Comparison of ENCODE assay signal across 8 cellular contexts in the genomic region with DNA sequence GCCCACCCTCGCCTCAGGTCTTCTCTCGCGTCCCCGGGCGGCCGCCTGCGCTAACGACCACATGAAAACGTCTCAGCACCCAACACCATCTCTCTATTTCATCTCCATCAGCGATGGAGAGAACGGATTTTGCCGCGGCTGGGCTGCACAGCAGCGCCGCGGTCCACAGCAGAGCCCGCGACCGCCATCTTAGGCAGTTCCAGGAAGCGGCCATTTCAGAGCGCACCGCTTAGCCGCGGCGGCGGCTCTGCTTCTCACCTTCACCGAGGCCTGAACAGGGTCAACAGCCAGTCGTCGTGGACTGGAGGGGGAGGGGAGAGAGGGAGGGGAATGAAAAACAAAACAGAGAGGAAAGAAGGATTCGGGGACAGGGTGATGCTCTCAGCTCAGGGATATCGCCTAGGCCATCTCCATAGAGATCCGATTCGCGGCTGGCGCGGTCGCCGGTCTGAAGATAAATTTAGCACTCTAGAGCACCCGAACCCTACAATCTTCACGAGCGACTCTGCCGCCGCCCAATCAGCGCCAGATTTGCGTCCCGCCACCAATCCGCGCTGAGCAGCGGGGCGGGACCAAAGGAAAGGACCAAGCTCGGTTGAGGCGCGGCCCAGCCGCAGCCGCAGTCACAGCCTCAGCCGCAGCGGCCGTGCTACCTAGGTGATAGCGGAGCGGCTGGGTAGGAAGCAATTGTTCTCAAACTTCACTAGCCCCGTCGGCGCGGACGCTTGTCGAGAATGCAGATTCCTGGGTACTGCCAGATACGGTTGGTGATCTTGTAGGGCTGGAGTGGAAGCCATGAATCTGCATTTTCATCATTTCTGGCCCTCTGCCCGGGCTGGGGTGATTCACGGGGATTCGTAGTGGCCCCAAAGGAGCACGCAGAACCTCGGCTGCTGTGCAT. TPM values are rescaled to one million over a fixed set of nuclear protein-coding genes. Genes with fewer than 3 reads are reported as not detected.
DNase-seq lines count a peak whose midpoint lies in the region; ATAC-seq and TF ChIP-seq lines count a peak whose summit lies in the region.

A gene (minus strand): TSS at position 450 of the 901 bp plus-strand sequence. CDS start 3,108 bp downstream, outside the sequence.

- H3K36me3 Mint-ChIP-seq in CD4-positive, CD25-positive, alpha-beta regulatory T cell = peaks cover 19% of the 10 kb centered on the region
- H3K36me3 Mint-ChIP-seq in activated CD4-positive, alpha-beta memory T cell treated with anti-CD3 and anti-CD28 coated beads for 36 hours = peaks cover 30% of the 10 kb centered on the region

- H3K4me1 ChIP-seq in CD4-positive, CD25-positive, alpha-beta regulatory T cell (ENCODE audit: control insufficient read depth, insufficient read depth, low read length, poor library complexity, severe bottlenecking) = peaks cover 33% of the 10 kb centered on the region
- H3K4me1 ChIP-seq in right lobe of liver = peaks cover 0 to 17% (median 4%) of the 10 kb centered on the region in 4 donors

- H3K9me3 Mint-ChIP-seq in CD4-positive, CD25-positive, alpha-beta regulatory T cell = peaks cover 0 to 2% (median 0%) of the 10 kb centered on the region in 7 donors
- H3K9me3 Mint-ChIP-seq in activated CD4-positive, alpha-beta memory T cell treated with anti-CD3 and anti-CD28 coated beads for 36 hours = no peaks in the 10 kb centered on the region

- intact Hi-C loops in activated CD4-positive, alpha-beta memory T cell treated with anti-CD3 and anti-CD28 coated beads for 36 hours (cut with micrococcal nuclease) = loop anchor here (1.0 to 5.0 kb wide), 6 partner anchors 49 to 1397 kb away; a partner anchor contains a TSS
- intact Hi-C loops in dorsolateral prefrontal cortex (cut with DNase I) (loop anchor here (1.0 to 5.0 kb wide), 5 partner anchors 49 to 107 kb away; a partner anchor contains a TSS), right lobe of liver (cut with DNase I) (no loop called here)

- peak; percentile 97 for TF ChIP-seq POLR2A in right lobe of liver (IDR thresholded peaks at IDR 0.05)

- under 1% methylated on average over 48 of the region's 72 CpGs for WGBS in right lobe of liver (ENCODE audit: insufficient coverage, low coverage, low lambda C conversion rate, missing lambda C conversion rate)

- H3K27ac Mint-ChIP-seq in CD4-positive, CD25-positive, alpha-beta regulatory T cell = peak within 1 kb of the TSS; percentile 99 to 100 (median 100)
- H3K27ac Mint-ChIP-seq in activated CD4-positive, alpha-beta memory T cell treated with anti-CD3 and anti-CD28 coated beads for 36 hours = peak within 1 kb of the TSS; percentile 99

- peak in 24 of 56 donors; percentile 6 to 41 (median 20) for TF ChIP-seq CTCF in dorsolateral prefrontal cortex (IDR thresholded peaks at IDR 0.05 in 54 of 56, conservative IDR thresholded peaks at IDR 0.05 in 2 of 56; ENCODE audit: low read depth in 1 of 56, partially characterized antibody in 56 of 56)
- no peak for TF ChIP-seq CTCF in right lobe of liver (IDR thresholded peaks at IDR 0.05)

- H3K27ac ChIP-seq in CD4-positive, CD25-positive, alpha-beta regulatory T cell (ENCODE audit: insufficient read depth, low read length, poor library complexity, severe bottlenecking) = peak within 1 kb of the TSS; percentile 96
- H3K27ac ChIP-seq in dorsolateral prefrontal cortex (peak within 1 kb of the TSS; percentile 94 to 100 (median 99)), right lobe of liver (peak within 1 kb of the TSS; percentile 82 to 97 (median 89))

- peaks cover 27% of the 10 kb centered on the region for H3K36me3 ChIP-seq in CD4-positive, CD25-positive, alpha-beta regulatory T cell (ENCODE audit: control insufficient read depth, insufficient read depth, low read length)
- H3K36me3 ChIP-seq in right lobe of liver = peaks cover 0 to 24% (median 9%) of the 10 kb centered on the region in 4 donors

- POLR2A ChIA-PET in activated CD4-positive, alpha-beta memory T cell treated with anti-CD3 and anti-CD28 coated beads for 36 hours (lab: Charles Lee) = interaction anchor here (0.7 to 7.6 kb wide), 15 partner anchors 9 to 985 kb away, joined by 3 to 156 read pairs (median 4); a partner anchor contains a TSS

- H3K4me3 Mint-ChIP-seq in CD4-positive, CD25-positive, alpha-beta regulatory T cell = peak within 1 kb of the TSS; percentile 97 to 100 (median 100)
- peak within 1 kb of the TSS; percentile 97 for H3K4me3 Mint-ChIP-seq in activated CD4-positive, alpha-beta memory T cell treated with anti-CD3 and anti-CD28 coated beads for 36 hours

- no peaks in the 10 kb centered on the region for H3K27me3 ChIP-seq in CD4-positive, CD25-positive, alpha-beta regulatory T cell (ENCODE audit: control insufficient read depth, insufficient read depth, low read length)
- H3K27me3 ChIP-seq in dorsolateral prefrontal cortex (no peaks in the 10 kb centered on the region), right lobe of liver (no peaks in the 10 kb centered on the region)

- H3K4me3 ChIP-seq in CD4-positive, CD25-positive, alpha-beta regulatory T cell (ENCODE audit: low read depth, low read length) = peak within 1 kb of the TSS; percentile 97
- H3K4me3 ChIP-seq in dorsolateral prefrontal cortex (peak within 1 kb of the TSS; percentile 50 to 98 (median 86)), right lobe of liver (peak within 1 kb of the TSS; percentile 77 to 83 (median 78))

- no peaks in the 10 kb centered on the region for H3K9me3 ChIP-seq in CD4-positive, CD25-positive, alpha-beta regulatory T cell (ENCODE audit: control insufficient read depth in 2 of 2, low read length in 2 of 2)
- H3K9me3 ChIP-seq in right lobe of liver = no peaks in the 10 kb centered on the region

- peak; percentile 92 to 99 (median 97) for DNase-seq in CD4-positive, CD25-positive, alpha-beta regulatory T cell
- DNase-seq in NCI-H82 treated with DMSO at 0.1 percent for 48 hours (lab: John Stamatoyannopoulos, UW; ENCODE audit: unreplicated experiment) = peak; percentile 86
- peak; percentile 98 for DNase-seq in activated CD4-positive, alpha-beta memory T cell treated with anti-CD3 and anti-CD28 coated beads for 36 hours
- DNase-seq in dorsolateral prefrontal cortex = peak; percentile 97 to 99 (median 98)
- peak; percentile 97 to 98 (median 98) for DNase-seq in right lobe of liver
- DNase-seq in stimulated activated CD4-positive, alpha-beta T cell treated with anti-CD3 and anti-CD28 coated beads, Interleukin-4, amount 100 ng/mL, for 4 hours = peak; percentile 92 to 95

- CTCF ChIA-PET in activated CD4-positive, alpha-beta memory T cell treated with anti-CD3 and anti-CD28 coated beads for 36 hours (lab: Charles Lee) = interaction anchor here (1.1 to 2.9 kb wide), 10 partner anchors 9 to 180 kb away, joined by 3 to 17 read pairs (median 4); a partner anchor contains a TSS

- H3K4me1 Mint-ChIP-seq in CD4-positive, CD25-positive, alpha-beta regulatory T cell = peaks cover 24 to 56% (median 40%) of the 10 kb centered on the region in 4 donors
- H3K4me1 Mint-ChIP-seq in activated CD4-positive, alpha-beta memory T cell treated with anti-CD3 and anti-CD28 coated beads for 36 hours (ENCODE audit: low read depth) = peaks cover 33% of the 10 kb centered on the region

- peak; percentile 91 to 93 for ATAC-seq in CD4-positive, CD25-positive, alpha-beta regulatory T cell (ENCODE audit: low read depth in 2 of 2)
- peak; percentile 90 for ATAC-seq in GM19438 (IDR thresholded peaks at IDR 0.05; ENCODE audit: low read depth, unreplicated experiment)
- ATAC-seq in HG03575 (IDR thresholded peaks at IDR 0.05; ENCODE audit: extremely low read depth, insufficient number of reproducible peaks, low FRiP score, unreplicated experiment) = peak; percentile 79
- ATAC-seq in right lobe of liver = peak; percentile 94 to 98 (median 95)

- H3K27me3 Mint-ChIP-seq in CD4-positive, CD25-positive, alpha-beta regulatory T cell = no peaks in the 10 kb centered on the region
- H3K27me3 Mint-ChIP-seq in activated CD4-positive, alpha-beta memory T cell treated with anti-CD3 and anti-CD28 coated beads for 36 hours = no peaks in the 10 kb centered on the region

RNA-seq across cellular contexts. Expression of the gene that starts here (rescaled TPM):
- 62.6 TPM for total RNA-seq in CD4-positive, CD25-positive, alpha-beta regulatory T cell
- polyA plus RNA-seq in CD4-positive, CD25-positive, alpha-beta regulatory T cell = 10 to 100 TPM; 14.7 to 22.4 (median 18.0) TPM
- total RNA-seq in activated CD4-positive, alpha-beta memory T cell treated with anti-CD3 and anti-CD28 coated beads for 36 hours = 10 to 100 TPM; 39.8 to 43.3 TPM
- total RNA-seq in dorsolateral prefrontal cortex (100 to 1,000 TPM in 1 of 120 experiments, 10 to 100 TPM in 119; 45.9 to 102 (median 63.1) TPM), right lobe of liver (10 to 100 TPM in 2 of 6 experiments, 1 to 10 TPM in 4; 7.0 to 11.7 (median 8.7) TPM)

Comparison
In these comparisons a context has a peak if more than half of its experiments do, and no peak if none do; other contexts are left out.
1. Peak in every context shown above with its lines: DNase-seq, ATAC-seq, H3K4me3 ChIP-seq and H3K27ac ChIP-seq.
2. intact Hi-C loops: an anchor here in activated CD4-positive, alpha-beta memory T cell treated with anti-CD3 and anti-CD28 coated beads for 36 hours (1.0 to 5.0 kb wide) and dorsolateral prefrontal cortex (1.0 to 5.0 kb wide); none called in right lobe of liver.